In the genomic region with DNA sequence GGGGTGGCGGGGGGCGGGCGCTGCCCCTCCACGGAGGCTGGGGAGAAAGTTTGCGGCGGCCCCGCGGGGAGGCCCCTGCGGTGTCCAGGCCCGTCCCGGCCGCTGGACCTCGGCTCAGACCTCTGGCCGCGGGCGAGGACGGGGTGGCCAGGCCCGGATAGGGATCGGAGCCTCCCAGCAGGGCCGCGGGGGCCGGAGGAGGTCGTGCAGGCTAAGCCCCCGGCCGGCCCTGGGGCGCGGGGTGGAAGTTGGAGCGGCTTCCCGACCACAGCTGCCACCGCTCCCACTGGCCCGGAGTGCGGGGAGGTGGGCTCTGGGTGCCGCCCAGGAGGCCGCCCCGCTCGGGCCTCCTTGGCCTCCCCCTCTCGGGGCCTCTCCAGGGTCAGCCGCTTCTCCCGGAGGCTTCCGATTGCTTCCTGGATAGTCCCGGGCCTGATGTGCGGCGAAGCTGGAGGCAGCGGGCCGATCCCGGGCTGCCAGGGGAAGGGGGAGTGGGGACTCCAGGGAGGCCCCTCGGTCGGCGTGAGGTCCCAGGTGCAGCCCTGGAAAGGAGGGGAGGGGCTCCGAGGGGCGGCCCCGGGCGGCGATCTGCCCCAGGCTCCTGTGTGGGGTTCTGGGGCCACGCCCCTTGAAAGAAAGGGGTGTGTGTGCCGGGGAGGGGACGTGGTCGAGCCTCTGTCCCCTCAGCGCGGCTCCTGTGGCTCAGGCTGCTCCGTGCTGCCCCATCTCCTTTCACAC, we compare ENCODE assay signal across 8 cellular contexts. TPM values are rescaled to one million over a fixed set of nuclear protein-coding genes. Genes with fewer than 3 reads are reported as not detected.
DNase-seq lines count a peak whose midpoint lies in the region; ATAC-seq and TF ChIP-seq lines count a peak whose summit lies in the region.

No MANE protein-coding gene starts in this region.

- peak overlapping the region; percentile 40 for H3K4me3 ChIP-seq in KMS-11 (IDR thresholded peaks at IDR 0.05; ENCODE audit: insufficient read depth, low read depth, low read length)
- peak overlapping the region; percentile 78 for H3K4me3 ChIP-seq in fibroblast of the aortic adventitia (ENCODE audit: low read depth, low read length)
- peak overlapping the region; percentile 81 for H3K4me3 ChIP-seq in ovary

- peak overlapping the region; percentile 71 for H3K4me2 ChIP-seq in KMS-11

- no peak for TF ChIP-seq EP300 in ovary (IDR thresholded peaks at IDR 0.05)

- ATAC-seq in GM18519 (IDR thresholded peaks at IDR 0.05; ENCODE audit: low FRiP score, unreplicated experiment) (no peak), HG03378 (IDR thresholded peaks at IDR 0.05; ENCODE audit: unreplicated experiment) (no peak)

- H3K4me1 ChIP-seq in KMS-11 (ENCODE audit: low read depth, poor library complexity, severe bottlenecking): peaks cover 7% of the 10 kb centered on the region
- H3K4me1 ChIP-seq in ovary (ENCODE audit: insufficient read depth): peaks cover 15% of the 10 kb centered on the region

- DNase-seq in GM10248 (ENCODE audit: extremely low spot score): peak; percentile 50
- peak; percentile 23 for DNase-seq in activated T-cell treated with anti-CD3 and anti-CD28 coated beads for 4 hours
- DNase-seq in fibroblast of the aortic adventitia (ENCODE audit: low read depth): no peak
- peak; percentile 44 to 72 (median 60) for DNase-seq in ovary
- DNase-seq in GDM1 (lab: John Stamatoyannopoulos, UW): no peak

- H3K27ac ChIP-seq in KMS-11 (no peak overlapping the region), ovary (peak overlapping the region; percentile 0 to 5)

- H3K9ac ChIP-seq in KMS-11: peak overlapping the region; percentile 58; the same call in 1 of the 2 replicates

- TF ChIP-seq CTCF in GM10248 (IDR thresholded peaks at IDR 0.05; ENCODE audit: control extremely low read depth, extremely low read depth, low read depth, missing control alignments) (no peak), KMS-11 (conservative IDR thresholded peaks at IDR 0.05; ENCODE audit: low read depth, low read length) (no peak), fibroblast of the aortic adventitia (IDR thresholded peaks at IDR 0.05; ENCODE audit: insufficient read depth, low read length) (no peak), ovary (IDR thresholded peaks at IDR 0.05) (no peak)

- peaks cover 46% of the 10 kb centered on the region; the same call in 1 of the 2 replicates for H3K79me2 ChIP-seq in KMS-11 (ENCODE audit: insufficient read depth, low read depth)

- H3K36me3 ChIP-seq in KMS-11 (ENCODE audit: insufficient read depth) (no peaks in the 10 kb centered on the region), ovary (no peaks in the 10 kb centered on the region)

- H3K27me3 ChIP-seq in KMS-11 (ENCODE audit: insufficient read depth, low read depth) (no peaks in the 10 kb centered on the region), ovary (no peaks in the 10 kb centered on the region)

- 1% methylated on average over 21 to 61 of the region's 61 CpGs for WGBS in ovary, 3 donors

- CTCF ChIA-PET in GM10248 (lab: Yijun Ruan, JAX): interaction anchor here (1.0 to 2.4 kb wide), 4 partner anchors 17 to 232 kb away, joined by 3 to 6 read pairs (median 4); no protein-coding TSS in a partner anchor

- H2AFZ ChIP-seq in KMS-11 (ENCODE audit: low read depth): no peak overlapping the region

- POLR2A ChIA-PET in GM10248 (lab: Yijun Ruan, JAX): no interaction called here

- no peaks in the 10 kb centered on the region for H3K9me3 ChIP-seq in ovary

- TF ChIP-seq POLR2A in ovary (IDR thresholded peaks at IDR 0.05): no peak

- intact Hi-C loops in ovary (cut with DNase I): loop anchor here (2.0 to 10.0 kb wide), 8 partner anchors 231 to 473 kb away; no protein-coding TSS in a partner anchor

- H4K20me1 ChIP-seq in KMS-11 (ENCODE audit: insufficient read depth): no peaks in the 10 kb centered on the region

RNA-seq across cellular contexts. Expression of a gene that starts 0.9 kb away (rescaled TPM):
- 38.4 and 62.4 TPM in 2 replicates for total RNA-seq in fibroblast of the aortic adventitia (ENCODE audit: low replicate concordance)
- 10 to 100 TPM; 13.8 to 47.2 (median 27.6) TPM for total RNA-seq in ovary
- 10 to 100 TPM in 1 of 2 donors, 1 to 10 TPM in 1; 9.2 to 10.6 TPM for polyA plus RNA-seq in ovary

Comparison
In these comparisons a context has a peak if more than half of its experiments do, and no peak if none do; other contexts are left out.
1. DNase-seq: peak in GM10248 (single experiment), activated T-cell treated with anti-CD3 and anti-CD28 coated beads for 4 hours (single experiment) and ovary (5 of 5); none in fibroblast of the aortic adventitia (single experiment) and GDM1 (single experiment).
2. Peak in every context shown above with its lines, with median percentiles within 50 percentile points of each other: H3K4me3 ChIP-seq.